Comparison of ENCODE assay signal across 8 cellular contexts in genomic region chr1:54996359-54996868, GRCh38. TPM values are rescaled to one million over a fixed set of nuclear protein-coding genes. Genes with fewer than 3 reads are reported as not detected.
DNase-seq lines count a peak whose midpoint lies in the region; ATAC-seq and TF ChIP-seq lines count a peak whose summit lies in the region.

No MANE protein-coding gene starts in this region.

- intact Hi-C loops in A673 (cut with micrococcal nuclease; ENCODE audit: unreplicated experiment): loop anchor here (1.0 kb wide), 2 partner anchors 46 to 51 kb away; no protein-coding TSS in a partner anchor
- intact Hi-C loops in activated T-helper 1 cell treated with anti-CD3 and anti-CD28 coated beads, Interleukin-12 subunit alpha, Interleukin-12 subunit beta, Interleukin-2, Interleukin-4 antibody, amounts not matched to agents 30 ng/mL and 10 ng/mL and 1 ng/mL, durations not matched to agents 14 hours and 24 hours and 36 hours (cut with micrococcal nuclease): loop anchor here (1.0 to 10.0 kb wide), 4 partner anchors 46 to 324 kb away; no protein-coding TSS in a partner anchor

- H3K9me3 Mint-ChIP-seq in activated T-helper 1 cell treated with anti-CD3 and anti-CD28 coated beads, Interleukin-12 subunit alpha, Interleukin-12 subunit beta, Interleukin-2, Interleukin-4 antibody, amounts not matched to agents 30 ng/mL and 10 ng/mL and 1 ng/mL, durations not matched to agents 14 hours and 24 hours and 36 hours: no peaks in the 10 kb centered on the region

- H3K4me3 Mint-ChIP-seq in activated T-helper 1 cell treated with anti-CD3 and anti-CD28 coated beads, Interleukin-12 subunit alpha, Interleukin-12 subunit beta, Interleukin-2, Interleukin-4 antibody, amounts not matched to agents 30 ng/mL and 10 ng/mL and 1 ng/mL, durations not matched to agents 14 hours and 24 hours and 36 hours: peak overlapping the region; percentile 19

- no peak overlapping the region for H3K27ac Mint-ChIP-seq in activated T-helper 1 cell treated with anti-CD3 and anti-CD28 coated beads, Interleukin-12 subunit alpha, Interleukin-12 subunit beta, Interleukin-2, Interleukin-4 antibody, amounts not matched to agents 30 ng/mL and 10 ng/mL and 1 ng/mL, durations not matched to agents 14 hours and 24 hours and 36 hours

- H3K27ac ChIP-seq in A673 (ENCODE audit: low read depth, low read length, poor library complexity, severe bottlenecking): no peak overlapping the region
- no peak overlapping the region for H3K27ac ChIP-seq in thoracic aorta

- H3K4me1 Mint-ChIP-seq in activated T-helper 1 cell treated with anti-CD3 and anti-CD28 coated beads, Interleukin-12 subunit alpha, Interleukin-12 subunit beta, Interleukin-2, Interleukin-4 antibody, amounts not matched to agents 30 ng/mL and 10 ng/mL and 1 ng/mL, durations not matched to agents 14 hours and 24 hours and 36 hours (ENCODE audit: low read depth): peaks cover 19% of the 10 kb centered on the region

- peak; percentile 85 for ATAC-seq in GM19023 (IDR thresholded peaks at IDR 0.05; ENCODE audit: unreplicated experiment)
- peak; percentile 45 for ATAC-seq in thoracic aorta (ENCODE audit: insufficient number of reproducible peaks, low FRiP score, low read depth)

- H3K4me3 ChIP-seq in A673 (ENCODE audit: low read depth, low read length, poor library complexity, severe bottlenecking) (no peak overlapping the region), thoracic aorta (peak overlapping the region; percentile 19)

- peaks cover 14% of the 10 kb centered on the region for H3K27me3 ChIP-seq in A673 (replicated peaks; ENCODE audit: insufficient read depth, low read depth, low read length, poor library complexity)
- no peaks in the 10 kb centered on the region for H3K27me3 ChIP-seq in thoracic aorta (replicated peaks; ENCODE audit: insufficient read depth)

- peak; percentile 92 for TF ChIP-seq CTCF in A673 (conservative IDR thresholded peaks at IDR 0.05; ENCODE audit: low read depth, low read length)
- peak; percentile 90 for TF ChIP-seq CTCF in thoracic aorta (IDR thresholded peaks at IDR 0.05)

- no peaks in the 10 kb centered on the region for H3K36me3 Mint-ChIP-seq in activated T-helper 1 cell treated with anti-CD3 and anti-CD28 coated beads, Interleukin-12 subunit alpha, Interleukin-12 subunit beta, Interleukin-2, Interleukin-4 antibody, amounts not matched to agents 30 ng/mL and 10 ng/mL and 1 ng/mL, durations not matched to agents 14 hours and 24 hours and 36 hours (ENCODE audit: low read depth)

- H3K9me3 ChIP-seq in A673 (ENCODE audit: low read depth, low read length, poor library complexity, severe bottlenecking) (no peaks in the 10 kb centered on the region), thoracic aorta (no peaks in the 10 kb centered on the region)

- BruUV-seq in A673 (replicated peaks; lab: Mats Ljungman, UMichigan): no TSS peak

- no peaks in the 10 kb centered on the region for H3K36me3 ChIP-seq in A673 (ENCODE audit: insufficient read depth, low read length, poor library complexity, severe bottlenecking)
- no peaks in the 10 kb centered on the region for H3K36me3 ChIP-seq in thoracic aorta

- POLR2A ChIA-PET in A673 (lab: Charles Lee; ENCODE audit: low non-redundant PET): interaction anchor here (0.5 kb wide), 1 partner anchor 340 kb away, joined by 3 read pairs; no protein-coding TSS in a partner anchor

- H3K4me1 ChIP-seq in A673 (ENCODE audit: insufficient read depth, low read length, poor library complexity, severe bottlenecking) (peaks cover 8% of the 10 kb centered on the region), thoracic aorta (ENCODE audit: control insufficient read depth in 1 of 2, low read depth in 2 of 2) (peaks cover 2 to 9% of the 10 kb centered on the region in 2 donors)

- H3K27me3 Mint-ChIP-seq in activated T-helper 1 cell treated with anti-CD3 and anti-CD28 coated beads, Interleukin-12 subunit alpha, Interleukin-12 subunit beta, Interleukin-2, Interleukin-4 antibody, amounts not matched to agents 30 ng/mL and 10 ng/mL and 1 ng/mL, durations not matched to agents 14 hours and 24 hours and 36 hours (ENCODE audit: insufficient read depth): peaks cover 27% of the 10 kb centered on the region

- CTCF ChIA-PET in A673 (lab: Charles Lee): interaction anchor here (1.1 to 3.2 kb wide), 3 partner anchors 20 to 51 kb away, joined by 4 to 28 read pairs (median 19); no protein-coding TSS in a partner anchor

- DNase-seq in A673 (ENCODE audit: low spot score) (peak; percentile 88), HT1080 (ENCODE audit: low read depth) (peak; percentile 55), RPMI8226 (peak; percentile 96), fibroblast of the conjunctiva (ENCODE audit: low read depth) (peak; percentile 33), nucleus accumbens (lab: John Stamatoyannopoulos, UW) (peak in 44 of 56 donors; percentile 4 to 78 (median 24)), thoracic aorta (ENCODE audit: low spot score) (no peak)
- peak; percentile 70 for DNase-seq in activated T-helper 1 cell treated with anti-CD3 and anti-CD28 coated beads, Interleukin-12 subunit alpha, Interleukin-12 subunit beta, Interleukin-2, Interleukin-4 antibody, amounts not matched to agents 30 ng/mL and 10 ng/mL and 1 ng/mL, durations not matched to agents 14 hours and 24 hours and 36 hours (ENCODE audit: low spot score)

RNA-seq across cellular contexts. Expression of gene BSND, which starts 2.3 kb away (rescaled TPM):
- not detected in 2 replicates for total RNA-seq in A673 (2021)
- not detected in 2 replicates for total RNA-seq in HT1080 (2014; rRNA removed; shearing (Covaris generic))
- 0.01 TPM in 1 of 2 replicates, not detected in the other for polyA plus RNA-seq in HT1080 (2015; cell fraction: cytosol; rRNA removed)
- polyA plus RNA-seq in HT1080 (2015; cell fraction: nucleus; rRNA removed): not detected in 2 replicates
- not detected in 2 replicates for total RNA-seq in activated T-helper 1 cell treated with anti-CD3 and anti-CD28 coated beads, Interleukin-12 subunit alpha, Interleukin-12 subunit beta, Interleukin-2, Interleukin-4 antibody, amounts not matched to agents 30 ng/mL and 10 ng/mL and 1 ng/mL, durations not matched to agents 14 hours and 24 hours and 36 hours
- not detected for total RNA-seq in thoracic aorta

RNA-seq across cellular contexts. Expression of gene TMEM61, which starts 16.0 kb away (rescaled TPM):
- total RNA-seq in A673 (2021) (not detected in 2 replicates), thoracic aorta (1 to 10 TPM in 1 of 2 donors, not detected in 1; 3.4 TPM)
- total RNA-seq in HT1080 (2014; rRNA removed; shearing (Covaris generic)): not detected in 2 replicates
- polyA plus RNA-seq in HT1080 (2015; cell fraction: cytosol; rRNA removed): not detected in 2 replicates
- not detected in 2 replicates for polyA plus RNA-seq in HT1080 (2015; cell fraction: nucleus; rRNA removed)
- not detected in 2 replicates for total RNA-seq in activated T-helper 1 cell treated with anti-CD3 and anti-CD28 coated beads, Interleukin-12 subunit alpha, Interleukin-12 subunit beta, Interleukin-2, Interleukin-4 antibody, amounts not matched to agents 30 ng/mL and 10 ng/mL and 1 ng/mL, durations not matched to agents 14 hours and 24 hours and 36 hours

RNA-seq across cellular contexts. Expression of gene PCSK9, which starts 42.9 kb away (rescaled TPM):
- total RNA-seq in A673 (2021) (38.9 and 41.9 TPM in 2 replicates), thoracic aorta (under 1 TPM; 0.21 to 0.27 TPM)
- total RNA-seq in HT1080 (2014; rRNA removed; shearing (Covaris generic)): 0.03 and 0.05 TPM in 2 replicates
- polyA plus RNA-seq in HT1080 (2015; cell fraction: cytosol; rRNA removed): 0.02 TPM in 1 of 2 replicates, not detected in the other
- not detected in 2 replicates for polyA plus RNA-seq in HT1080 (2015; cell fraction: nucleus; rRNA removed)
- not detected in 2 replicates for total RNA-seq in activated T-helper 1 cell treated with anti-CD3 and anti-CD28 coated beads, Interleukin-12 subunit alpha, Interleukin-12 subunit beta, Interleukin-2, Interleukin-4 antibody, amounts not matched to agents 30 ng/mL and 10 ng/mL and 1 ng/mL, durations not matched to agents 14 hours and 24 hours and 36 hours

Comparison
In these comparisons a context has a peak if more than half of its experiments do, and no peak if none do; other contexts are left out.
1. RNA of gene PCSK9, which starts 42.9 kb away (total RNA-seq): 38.9 to 41.9 TPM in A673; 0.21 to 0.27 TPM in thoracic aorta, 0.03 to 0.05 TPM in HT1080 and not detected in activated T-helper 1 cell treated with anti-CD3 and anti-CD28 coated beads, Interleukin-12 subunit alpha, Interleukin-12 subunit beta, Interleukin-2, Interleukin-4 antibody, amounts not matched to agents 30 ng/mL and 10 ng/mL and 1 ng/mL, durations not matched to agents 14 hours and 24 hours and 36 hours; every median in the first group is over 10 times any median in the second.